Comparison of ENCODE assay signal across 9 cellular contexts in genomic region chr5:73233461-73234151, GRCh38.
DNase-seq lines count a peak whose midpoint lies in the region; ATAC-seq and TF ChIP-seq lines count a peak whose summit lies in the region.
"Had no signal": no experiment of that assay in that cellular context is flagged by ENCODE, and none has a peak within 500 bp of the region (broad histone marks: within the 10 kb centered on the region; RNA-seq: fewer than 3 reads in every experiment).

No MANE protein-coding gene starts in this region.

- WGBS in esophagus squamous epithelium, 2 donors = 4 to 13% methylated on average over 6 to 15 of the region's 63 CpGs
- WGBS in tibial nerve, 2 donors = 1 to 3% methylated on average over 38 to 58 of the region's 63 CpGs

- no peak overlapping the region for H3K4me3 Mint-ChIP-seq in activated CD4-positive, alpha-beta T cell treated with anti-CD3 and anti-CD28 coated beads, Interleukin-2, amount 10 ng/mL, durations not matched to agents 7 days and 5 days

- CTCF ChIA-PET in activated CD4-positive, alpha-beta T cell treated with anti-CD3 and anti-CD28 coated beads, Interleukin-2, amount 10 ng/mL, durations not matched to agents 7 days and 5 days (lab: Charles Lee) = no interaction called here

- intact Hi-C loops in esophagus squamous epithelium (cut with DNase I) = no loop called here

- H3K27ac Mint-ChIP-seq in activated CD4-positive, alpha-beta T cell treated with anti-CD3 and anti-CD28 coated beads, Interleukin-2, amount 10 ng/mL, durations not matched to agents 7 days and 5 days = no peak overlapping the region

- H3K36me3 ChIP-seq in esophagus squamous epithelium (no peaks in the 10 kb centered on the region), mucosa of stomach (ENCODE audit: control insufficient read depth, insufficient read depth, low read length) (no peaks in the 10 kb centered on the region), tibial nerve (no peaks in the 10 kb centered on the region)

- TF ChIP-seq CTCF in esophagus squamous epithelium (IDR thresholded peaks at IDR 0.05) (peak in 1 of 6 experiments; percentile 9), tibial nerve (IDR thresholded peaks at IDR 0.05) (peak in 2 of 5 experiments; percentile 6 to 25)

- H3K4me1 Mint-ChIP-seq in activated CD4-positive, alpha-beta T cell treated with anti-CD3 and anti-CD28 coated beads, Interleukin-2, amount 10 ng/mL, durations not matched to agents 7 days and 5 days = peaks cover 15% of the 10 kb centered on the region

- peak overlapping the region in 2 of 4 donors; percentile 19 to 27 for H3K27ac ChIP-seq in esophagus squamous epithelium
- peak overlapping the region; percentile 9 to 84 (median 71) for H3K27ac ChIP-seq in tibial nerve

- peak overlapping the region; percentile 27 to 65 (median 44) for H3K4me3 ChIP-seq in esophagus squamous epithelium
- H3K4me3 ChIP-seq in mucosa of stomach (ENCODE audit: low read length) = peak overlapping the region; percentile 14
- H3K4me3 ChIP-seq in tibial nerve = peak overlapping the region; percentile 13 to 52 (median 38)

- no peak overlapping the region for H3K9ac ChIP-seq in mucosa of stomach (ENCODE audit: low read length)

- H3K4me1 ChIP-seq in esophagus squamous epithelium (peaks cover 9 to 61% (median 9%) of the 10 kb centered on the region in 3 donors), mucosa of stomach (ENCODE audit: control insufficient read depth, insufficient read depth, low read length) (peaks cover 26% of the 10 kb centered on the region), tibial nerve (peaks cover 0 to 46% (median 21%) of the 10 kb centered on the region in 4 donors)

- peaks cover 75% of the 10 kb centered on the region for H3K27me3 Mint-ChIP-seq in activated CD4-positive, alpha-beta T cell treated with anti-CD3 and anti-CD28 coated beads, Interleukin-2, amount 10 ng/mL, durations not matched to agents 7 days and 5 days

- DNase-seq in activated CD4-positive, alpha-beta T cell treated with anti-CD3 and anti-CD28 coated beads for 48 hours = peak; percentile 14
- DNase-seq in activated CD4-positive, alpha-beta T cell treated with anti-CD3 and anti-CD28 coated beads, Interleukin-2, amount 10 ng/mL, durations not matched to agents 7 days and 5 days = no peak
- DNase-seq in esophagus squamous epithelium (lab: John Stamatoyannopoulos, UW) (no peak), tibial nerve (ENCODE audit: low spot score in 2 of 2) (no peak), cerebellar cortex (ENCODE audit: low spot score) (no peak)
- DNase-seq: NCI-H1417 had no signal

- no peak for TF ChIP-seq EP300 in tibial nerve (IDR thresholded peaks at IDR 0.05)

- no peaks in the 10 kb centered on the region for H3K9me3 Mint-ChIP-seq in activated CD4-positive, alpha-beta T cell treated with anti-CD3 and anti-CD28 coated beads, Interleukin-2, amount 10 ng/mL, durations not matched to agents 7 days and 5 days

- H3K9me3 ChIP-seq in esophagus squamous epithelium (no peaks in the 10 kb centered on the region), mucosa of stomach (ENCODE audit: control insufficient read depth, low read length) (no peaks in the 10 kb centered on the region), tibial nerve (no peaks in the 10 kb centered on the region)

- H3K36me3 Mint-ChIP-seq in activated CD4-positive, alpha-beta T cell treated with anti-CD3 and anti-CD28 coated beads, Interleukin-2, amount 10 ng/mL, durations not matched to agents 7 days and 5 days (ENCODE audit: low read depth) = no peaks in the 10 kb centered on the region

- no peak for ATAC-seq in GM21786 (IDR thresholded peaks at IDR 0.05; ENCODE audit: unreplicated experiment)
- ATAC-seq in GM21619 (IDR thresholded peaks at IDR 0.05; ENCODE audit: unreplicated experiment) = no peak

- POLR2A ChIA-PET in activated CD4-positive, alpha-beta T cell treated with anti-CD3 and anti-CD28 coated beads, Interleukin-2, amount 10 ng/mL, durations not matched to agents 7 days and 5 days (lab: Charles Lee) = interaction anchor here (0.6 kb wide), 1 partner anchor 222 kb away, joined by 13 read pairs; no protein-coding TSS in a partner anchor

- H3K27me3 ChIP-seq in esophagus squamous epithelium = peaks cover 0 to 61% (median 2%) of the 10 kb centered on the region in 4 donors
- peaks cover 71% of the 10 kb centered on the region for H3K27me3 ChIP-seq in mucosa of stomach (ENCODE audit: control insufficient read depth, insufficient read depth, low read length)
- peaks cover 0 to 65% of the 10 kb centered on the region in 2 donors for H3K27me3 ChIP-seq in tibial nerve

- TF ChIP-seq POLR2A in esophagus squamous epithelium (IDR thresholded peaks at IDR 0.05) = no peak
- no peak for TF ChIP-seq POLR2A in tibial nerve (IDR thresholded peaks at IDR 0.05)
